1 cellular context compared by ENCODE assay signal in genomic region chr3:27216295-27216694, GRCh38.
TF ChIP-seq lines count a peak whose summit lies in the region.

No MANE protein-coding gene starts in this region.

TF ChIP-seq in SK-N-SH treated with all-trans-retinoic acid at 6 μM for 48 hours, 23 proteins besides CTCF, POLR2A, EP300 and RAD21 (continued from another document):
- TF ChIP-seq POU6F1 (CRISPR knock-in tag; IDR thresholded peaks at IDR 0.05; ENCODE audit: borderline replicate concordance, low read depth) (no peak), PPARA (CRISPR knock-in tag; IDR thresholded peaks at IDR 0.05; ENCODE audit: borderline replicate concordance) (no peak)
